2 cellular contexts compared by ENCODE assay signal in the genomic region with DNA sequence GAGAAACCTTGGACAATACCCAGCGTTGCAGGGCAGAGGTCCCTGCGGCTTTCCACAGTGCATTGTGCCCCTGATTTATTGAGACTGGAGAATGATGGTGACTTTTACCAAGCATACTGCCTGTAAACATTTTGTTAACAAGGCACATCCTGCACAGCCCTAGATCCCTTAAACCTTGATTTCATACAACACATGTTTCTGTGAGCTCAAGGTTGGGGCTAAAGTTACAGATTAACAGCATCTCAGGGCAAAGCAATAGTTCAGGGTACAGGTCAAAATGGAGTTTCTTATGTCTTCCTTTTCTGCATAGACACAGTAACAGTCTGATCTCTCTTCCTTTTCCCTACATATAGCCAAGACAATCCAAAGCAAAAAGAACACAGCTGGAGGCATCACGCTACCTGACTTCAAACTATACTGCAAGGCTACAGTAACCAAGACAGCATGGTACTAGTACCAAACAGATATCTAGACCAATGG.
A peak's percentile ranks its signal among the peaks of the same experiment; 100 is the strongest.
TF ChIP-seq lines count a peak whose summit lies in the region.
"Not testable (repeated sequence)": the region's sequence is repeated elsewhere in the genome, so short reads cannot be mapped to it uniquely, and the experiment has no call there.

No MANE protein-coding gene starts in this region.

TF ChIP-seq in HepG2, 621 proteins besides CTCF, POLR2A, EP300 and RAD21 (continues in another document):
- 0 out of 2 replicates have a peak, but pooled peaks have one; percentile 5 for TF ChIP-seq ZNF605 (CRISPR knock-in tag; IDR thresholded peaks at IDR 0.05)
- TF ChIP-seq ZNF543 (CRISPR knock-in tag; IDR thresholded peaks at IDR 0.05): 0 out of 2 replicates have a peak, but pooled peaks have one; percentile 29
- 0 out of 2 replicates have a peak, but pooled peaks have one; percentile 84 for TF ChIP-seq HNF1B (CRISPR knock-in tag; IDR thresholded peaks at IDR 0.05)
- 0 out of 2 replicates have a peak, but pooled peaks have one; percentile 42 for TF ChIP-seq KDM3A (CRISPR knock-in tag; IDR thresholded peaks at IDR 0.05; ENCODE audit: low read depth)
- TF ChIP-seq FOXP1, LCORL (IDR thresholded peaks at IDR 0.05): not testable (repeated sequence)
- peak; percentile 59; the same call in 1 of the 2 replicates for TF ChIP-seq FOXP1 (CRISPR knock-in tag; IDR thresholded peaks at IDR 0.05)
- peak; percentile 39; the same call in 1 of the 2 replicates for TF ChIP-seq ZNF644 (CRISPR knock-in tag; IDR thresholded peaks at IDR 0.05; ENCODE audit: low read depth)
- peak; percentile 44; the same call in 1 of the 2 replicates for TF ChIP-seq LCORL (CRISPR knock-in tag; IDR thresholded peaks at IDR 0.05)
- peak; percentile 71; the same call in 1 of the 2 replicates for TF ChIP-seq RXRB (CRISPR knock-in tag; IDR thresholded peaks at IDR 0.05; ENCODE audit: borderline replicate concordance)
- 0 out of 2 replicates have a peak, but pooled peaks have one; percentile 23 for TF ChIP-seq HMGXB3 (CRISPR knock-in tag; IDR thresholded peaks at IDR 0.05; ENCODE audit: borderline replicate concordance)
- 0 out of 2 replicates have a peak, but pooled peaks have one; percentile 61 for TF ChIP-seq HINFP (CRISPR knock-in tag; IDR thresholded peaks at IDR 0.05; ENCODE audit: low read depth)
- TF ChIP-seq ZNF614 (CRISPR knock-in tag; IDR thresholded peaks at IDR 0.05; ENCODE audit: borderline replicate concordance): 0 out of 2 replicates have a peak, but pooled peaks have one; percentile 28
- peak; percentile 62; the same call in 1 of the 2 replicates for TF ChIP-seq BRD4 (CRISPR knock-in tag; IDR thresholded peaks at IDR 0.05)
- peak; percentile 30; the same call in 1 of the 2 replicates for TF ChIP-seq SAP130 (CRISPR knock-in tag; IDR thresholded peaks at IDR 0.05; ENCODE audit: low read depth)
- TF ChIP-seq HHEX (CRISPR knock-in tag; IDR thresholded peaks at IDR 0.05): 0 out of 2 replicates have a peak, but pooled peaks have one; percentile 29

TF ChIP-seq in liver, 16 proteins besides CTCF, POLR2A, EP300 and RAD21:
- peak; percentile 27 to 35 for TF ChIP-seq HNF4A (conservative IDR thresholded peaks at IDR 0.05)
